ENCODE assay signal across 8 cellular contexts in genomic region chr17:16584273-16584995, GRCh38. TPM values are rescaled to one million over a fixed set of nuclear protein-coding genes. Genes with fewer than 3 reads are reported as not detected.
DNase-seq lines count a peak whose midpoint lies in the region; ATAC-seq and TF ChIP-seq lines count a peak whose summit lies in the region.

No MANE protein-coding gene starts in this region.

- intact Hi-C loops in A673 (cut with micrococcal nuclease; ENCODE audit: unreplicated experiment), result no loop called here

- H3K9me3 ChIP-seq in A673 (ENCODE audit: low read depth, low read length, poor library complexity, severe bottlenecking), result no peaks in the 10 kb centered on the region

- no peaks in the 10 kb centered on the region for H3K36me3 ChIP-seq in A673 (ENCODE audit: insufficient read depth, low read length, poor library complexity, severe bottlenecking)

- ATAC-seq in GM21390 (IDR thresholded peaks at IDR 0.05; ENCODE audit: unreplicated experiment) (peak; percentile 39), HG03280 (IDR thresholded peaks at IDR 0.05; ENCODE audit: unreplicated experiment) (no peak)
- ATAC-seq in activated CD4-positive, CD25-positive, alpha-beta regulatory T cell treated with anti-CD3 and anti-CD28 coated beads, Interleukin-2, amount 50 U/mL, for 24 hours, result peak; percentile 97 to 98

- no peaks in the 10 kb centered on the region for H3K27me3 ChIP-seq in A673 (replicated peaks; ENCODE audit: insufficient read depth, low read depth, low read length, poor library complexity)

- no TSS peak for BruUV-seq in A673 (replicated peaks; lab: Mats Ljungman, UMichigan)

- peak; percentile 99 for TF ChIP-seq CTCF in A673 (conservative IDR thresholded peaks at IDR 0.05; ENCODE audit: low read depth, low read length)

- no peak overlapping the region for H3K27ac ChIP-seq in A673 (ENCODE audit: low read depth, low read length, poor library complexity, severe bottlenecking)
- peak overlapping the region in 3 of 21 experiments; percentile 3 to 19 (median 3) for H3K27ac ChIP-seq in skin epidermis

- peak overlapping the region; percentile 46 for H3K4me3 ChIP-seq in A673 (ENCODE audit: low read depth, low read length, poor library complexity, severe bottlenecking)
- peak overlapping the region in 6 of 7 experiments; percentile 10 to 35 (median 22) for H3K4me3 ChIP-seq in skin epidermis

- POLR2A ChIA-PET in A673 (lab: Charles Lee; ENCODE audit: low non-redundant PET), result no interaction called here

- no peaks in the 10 kb centered on the region for H3K4me1 ChIP-seq in A673 (ENCODE audit: insufficient read depth, low read length, poor library complexity, severe bottlenecking)

- CTCF ChIA-PET in A673 (lab: Charles Lee), result interaction anchor here (0.6 to 1.6 kb wide), 2 partner anchors 40 to 130 kb away, joined by 3 read pairs; no protein-coding TSS in a partner anchor

- DNase-seq in A673 (ENCODE audit: low spot score) (peak; percentile 95), NCI-H2171 treated with DMSO at 0.1 percent for 48 hours (lab: John Stamatoyannopoulos, UW) (peak; percentile 84), inferior parietal cortex (ENCODE audit: extremely low spot score) (peak; percentile 93)
- DNase-seq in central memory CD4-positive, alpha-beta T cell, result peak; percentile 92

RNA-seq across cellular contexts. Expression of gene ZNF287, which starts 15.4 kb away (rescaled TPM):
- 10.0 and 13.7 TPM in 2 replicates for total RNA-seq in A673 (2021)
